ENCODE assay signal across 18 cellular contexts in the genomic region with DNA sequence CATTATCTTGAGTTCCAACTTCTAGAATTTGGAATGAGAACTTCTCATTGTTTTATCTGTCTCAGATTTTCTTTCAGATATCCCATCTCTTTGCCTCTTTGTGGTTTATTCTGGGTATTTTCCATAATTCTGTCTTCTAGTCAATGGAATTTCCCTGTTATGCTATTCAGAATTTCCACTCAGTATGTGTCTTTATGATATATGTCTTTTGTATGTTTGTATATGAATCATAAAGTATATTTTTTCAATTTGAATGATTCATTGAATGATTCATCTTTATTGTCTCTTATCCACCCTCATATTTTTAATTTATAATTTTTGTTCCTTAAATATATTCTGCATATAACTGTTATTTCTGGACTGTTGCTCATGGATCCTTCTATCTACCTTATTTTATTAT.
DNase-seq lines count a peak whose midpoint lies in the region; ATAC-seq and TF ChIP-seq lines count a peak whose summit lies in the region.
"Had no signal": no experiment of that assay in that cellular context is flagged by ENCODE, and none has a peak within 500 bp of the region (broad histone marks: within the 10 kb centered on the region; RNA-seq: fewer than 3 reads in every experiment).

No MANE protein-coding gene starts in this region.

- H3K36me3 ChIP-seq in PC-3 (ENCODE audit: low read depth, low read length) (no peaks in the 10 kb centered on the region), osteoblast (ENCODE audit: insufficient read depth, low read length) (no peaks in the 10 kb centered on the region)
- H3K36me3 ChIP-seq: SJCRH30 had no signal

- H3K4me3 ChIP-seq in PC-3 (ENCODE audit: low read length) (no peak overlapping the region), choroid plexus epithelial cell (ENCODE audit: low read depth, low read length) (no peak overlapping the region), osteoblast (ENCODE audit: insufficient read depth, low read length) (no peak overlapping the region)
- H3K4me3 ChIP-seq: SJCRH30 had no signal

- H3K4me2 ChIP-seq in PC-3 (ENCODE audit: low read length) (peak overlapping the region; percentile 39), osteoblast (ENCODE audit: insufficient read depth, low read length) (no peak overlapping the region)

- H3K9me2 ChIP-seq in PC-3 (replicated peaks; ENCODE audit: low read length), result no peaks in the 10 kb centered on the region

- peaks cover 5% of the 10 kb centered on the region for H3F3A ChIP-seq in PC-3 (ENCODE audit: low read length, unreplicated experiment)

- TF ChIP-seq CTCF in PC-3 (conservative IDR thresholded peaks at IDR 0.05; ENCODE audit: low read depth, low read length) (no peak), choroid plexus epithelial cell (conservative IDR thresholded peaks at IDR 0.05; ENCODE audit: low read depth, low read length) (no peak), osteoblast (IDR thresholded peaks at IDR 0.05; ENCODE audit: extremely low read depth, low read depth, low read length) (no peak), CD14-positive monocyte (IDR thresholded peaks at IDR 0.05) (no peak)

- no peaks in the 10 kb centered on the region for H4K20me1 ChIP-seq in PC-3 (ENCODE audit: low read length)
- H4K20me1 ChIP-seq in osteoblast (ENCODE audit: insufficient read depth, low read length), result no peaks in the 10 kb centered on the region

- H3K36me3 Mint-ChIP-seq in CD14-positive monocyte, result no peaks in the 10 kb centered on the region

- CTCF ChIA-PET in PC-3 (lab: Charles Lee), result no interaction called here

- no peak for ATAC-seq in PC-3
- ATAC-seq in GM21360 (IDR thresholded peaks at IDR 0.05; ENCODE audit: unreplicated experiment), result no peak

- no peak overlapping the region for H3K27ac Mint-ChIP-seq in CD14-positive monocyte

- no peak overlapping the region for H3K4me3 Mint-ChIP-seq in CD14-positive monocyte

- intact Hi-C loops in PC-3 (cut with micrococcal nuclease), result no loop called here
- intact Hi-C loops in CD14-positive monocyte (cut with micrococcal nuclease), result no loop called here

- no peaks in the 10 kb centered on the region for H3K4me1 Mint-ChIP-seq in CD14-positive monocyte

- no TSS peak for BruUV-seq in PC-3 (replicated peaks; lab: Mats Ljungman, UMichigan)

- POLR2A ChIA-PET in PC-3 (lab: Charles Lee; ENCODE audit: unreplicated experiment), result no interaction called here

- H3K9ac ChIP-seq in PC-3 (ENCODE audit: low read length), result peak overlapping the region; percentile 22; the same call in 1 of the 2 replicates

- H3K9me3 Mint-ChIP-seq in CD14-positive monocyte, result peaks cover 0 to 17% (median 4%) of the 10 kb centered on the region in 7 donors

- peak overlapping the region; percentile 76 for H3K27ac ChIP-seq in PC-3 (ENCODE audit: low read length)
- peak overlapping the region; percentile 56 for H3K27ac ChIP-seq in osteoblast (ENCODE audit: low read depth, low read length)
- H3K27ac ChIP-seq: SJCRH30 had no signal

- H3K27me3 ChIP-seq in PC-3 (ENCODE audit: low read length) (no peaks in the 10 kb centered on the region), osteoblast (ENCODE audit: insufficient read depth, low read length) (no peaks in the 10 kb centered on the region)
- H3K27me3 ChIP-seq: SJCRH30 had no signal

- H3K4me1 ChIP-seq in PC-3 (ENCODE audit: insufficient read depth, low read length) (peaks cover 20% of the 10 kb centered on the region), osteoblast (ENCODE audit: insufficient read depth, low read length) (peaks cover 7% of the 10 kb centered on the region)
- H3K4me1 ChIP-seq: SJCRH30 had no signal

- H3K9me3 ChIP-seq in PC-3 (ENCODE audit: low read length) (no peaks in the 10 kb centered on the region), osteoblast (ENCODE audit: low read depth, low read length) (no peaks in the 10 kb centered on the region)
- H3K9me3 ChIP-seq: SJCRH30 had no signal

- DNase-seq in ELR (ENCODE audit: low read depth), result peak; percentile 65
- DNase-seq in PC-3, result peak; percentile 67
- DNase-seq in choroid plexus epithelial cell (ENCODE audit: low read depth), result peak; percentile 3
- peak; percentile 22 for DNase-seq in osteoblast (ENCODE audit: insufficient read length, low spot score, missing footprints)
- no peak for DNase-seq in GF-D8 (lab: John Stamatoyannopoulos, UW)
- DNase-seq in CD14-positive monocyte (ENCODE audit: low spot score), result no peak
- no peak for DNase-seq in NCI-H2196 treated with DMSO at 0.1 percent for 48 hours (lab: John Stamatoyannopoulos, UW; ENCODE audit: unreplicated experiment)
- DNase-seq: ACHN, C1 segment of cervical spinal cord, DMS79 treated with DMSO at 0.1 percent for 48 hours, GDM1, GOT3, NCI-H1417, NCI-H187 treated with DMSO at 0.1 percent for 48 hours, NCI-H345, NCI-H524 treated with DMSO at 0.1 percent for 48 hours, SJCRH30 had no signal

- no peaks in the 10 kb centered on the region for H3K79me2 ChIP-seq in PC-3 (ENCODE audit: low read length)
- no peaks in the 10 kb centered on the region for H3K79me2 ChIP-seq in osteoblast (ENCODE audit: insufficient read depth, low read length)

- no peak overlapping the region for H2AFZ ChIP-seq in PC-3 (ENCODE audit: low read length)
- H2AFZ ChIP-seq in osteoblast (ENCODE audit: low read length), result no peak overlapping the region

- H3K27me3 Mint-ChIP-seq in CD14-positive monocyte (ENCODE audit: low read depth in 3 of 3), result no peaks in the 10 kb centered on the region

Comparison
In these comparisons a context has a peak if more than half of its experiments do, and no peak if none do; other contexts are left out.
1. DNase-seq: peak in ELR (single experiment), PC-3 (single experiment), choroid plexus epithelial cell (single experiment) and osteoblast (single experiment); none in GF-D8 (single experiment), CD14-positive monocyte (single experiment) and NCI-H2196 treated with DMSO at 0.1 percent for 48 hours (single experiment).